1 cellular context compared by ENCODE assay signal in the genomic region with DNA sequence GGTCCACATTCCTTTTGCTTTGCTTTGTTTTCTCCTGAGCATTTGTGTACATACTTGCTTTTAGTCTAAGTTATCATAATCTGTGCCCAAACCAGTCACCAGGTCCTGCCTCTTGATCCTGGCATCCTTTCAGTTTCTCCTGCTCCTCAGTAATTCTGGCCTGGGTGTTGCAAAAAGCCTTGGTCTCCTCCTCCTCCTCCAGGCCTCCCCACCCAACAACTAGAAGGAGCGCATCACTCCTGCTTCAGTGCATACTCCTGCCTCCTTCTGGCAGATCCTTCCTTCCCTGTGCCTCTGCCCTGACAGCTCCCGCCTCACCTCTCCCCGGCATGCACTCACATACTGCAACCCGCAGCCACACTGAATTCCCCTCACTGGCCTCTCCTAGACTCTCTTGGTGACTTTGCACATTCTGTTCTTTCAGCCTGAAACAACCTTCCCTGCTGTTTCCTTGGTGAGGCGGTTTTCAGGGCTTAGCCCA.
TF ChIP-seq lines count a peak whose summit lies in the region.

No MANE protein-coding gene starts in this region.

TF ChIP-seq in K562, 482 proteins besides CTCF, POLR2A, EP300 and RAD21:
- TF ChIP-seq ZNF24 (IDR thresholded peaks at IDR 0.05) (no peak), MCM3 (IDR thresholded peaks at IDR 0.05) (0 out of 2 replicates have a peak, but pooled peaks have one; percentile 16), ETS2 (tag; IDR thresholded peaks at IDR 0.05; ENCODE audit: borderline replicate concordance, poor library complexity, severe bottlenecking) (no peak), MEF2A (IDR thresholded peaks at IDR 0.05; ENCODE audit: control insufficient read depth, low read depth, low read length) (no peak), TBP (optimal IDR thresholded peaks at IDR 0.05; ENCODE audit: low read depth, low read length) (no peak), NFRKB (IDR thresholded peaks at IDR 0.05; ENCODE audit: low read depth) (no peak), HEY1 (CRISPR knock-in tag; IDR thresholded peaks at IDR 0.05; ENCODE audit: borderline replicate concordance) (no peak), CBFA2T2 (conservative IDR thresholded peaks at IDR 0.05) (no peak), MTA1 (IDR thresholded peaks at IDR 0.05; ENCODE audit: borderline replicate concordance) (no peak), CHD4 (IDR thresholded peaks at IDR 0.05; ENCODE audit: insufficient read depth, insufficient replicate concordance, low read depth, low read length, poor library complexity, severe bottlenecking) (no peak), FOXJ2 (tag; IDR thresholded peaks at IDR 0.05) (no peak), PTTG1 (tag; IDR thresholded peaks at IDR 0.05; ENCODE audit: low read depth) (no peak), ZKSCAN3 (CRISPR knock-in tag; IDR thresholded peaks at IDR 0.05) (no peak), SMARCE1 (IDR thresholded peaks at IDR 0.05) (no peak), NR3C1 (CRISPR knock-in tag; IDR thresholded peaks at IDR 0.05) (no peak), SAP30 (IDR thresholded peaks at IDR 0.05; ENCODE audit: borderline replicate concordance, insufficient read depth, low read depth, low read length, poor library complexity, severe bottlenecking) (no peak), TEAD1 (CRISPR knock-in tag; IDR thresholded peaks at IDR 0.05) (no peak), RUNX1 (IDR thresholded peaks at IDR 0.05; ENCODE audit: low read depth) (0 out of 2 replicates have a peak, but pooled peaks have one; percentile 32), MAFG (tag; conservative IDR thresholded peaks at IDR 0.05) (0 out of 2 replicates have a peak, but pooled peaks have one; percentile 21), ZNF408 (CRISPR knock-in tag; IDR thresholded peaks at IDR 0.05; ENCODE audit: low read depth) (no peak), HDGF (IDR thresholded peaks at IDR 0.05) (no peak)
- TF ChIP-seq, protein P1, sequence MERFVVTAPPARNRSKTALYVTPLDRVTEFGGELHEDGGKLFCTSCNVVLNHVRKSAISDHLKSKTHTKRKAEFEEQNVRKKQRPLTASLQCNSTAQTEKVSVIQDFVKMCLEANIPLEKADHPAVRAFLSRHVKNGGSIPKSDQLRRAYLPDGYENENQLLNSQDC (CRISPR knock-in tag; IDR thresholded peaks at IDR 0.05), result no peak
- TF ChIP-seq, protein P2, sequence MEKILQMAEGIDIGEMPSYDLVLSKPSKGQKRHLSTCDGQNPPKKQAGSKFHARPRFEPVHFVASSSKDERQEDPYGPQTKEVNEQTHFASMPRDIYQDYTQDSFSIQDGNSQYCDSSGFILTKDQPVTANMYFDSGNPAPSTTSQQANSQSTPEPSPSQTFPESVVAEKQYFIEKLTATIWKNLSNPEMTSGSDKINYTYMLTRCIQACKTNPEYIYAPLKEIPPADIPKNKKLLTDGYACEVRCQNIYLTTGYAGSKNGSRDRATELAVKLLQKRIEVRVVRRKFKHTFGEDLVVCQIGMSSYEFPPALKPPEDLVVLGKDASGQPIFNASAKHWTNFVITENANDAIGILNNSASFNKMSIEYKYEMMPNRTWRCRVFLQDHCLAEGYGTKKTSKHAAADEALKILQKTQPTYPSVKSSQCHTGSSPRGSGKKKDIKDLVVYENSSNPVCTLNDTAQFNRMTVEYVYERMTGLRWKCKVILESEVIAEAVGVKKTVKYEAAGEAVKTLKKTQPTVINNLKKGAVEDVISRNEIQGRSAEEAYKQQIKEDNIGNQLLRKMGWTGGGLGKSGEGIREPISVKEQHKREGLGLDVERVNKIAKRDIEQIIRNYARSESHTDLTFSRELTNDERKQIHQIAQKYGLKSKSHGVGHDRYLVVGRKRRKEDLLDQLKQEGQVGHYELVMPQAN (IDR thresholded peaks at IDR 0.05; ENCODE audit: borderline replicate concordance), result no peak
- TF ChIP-seq, protein P3, sequence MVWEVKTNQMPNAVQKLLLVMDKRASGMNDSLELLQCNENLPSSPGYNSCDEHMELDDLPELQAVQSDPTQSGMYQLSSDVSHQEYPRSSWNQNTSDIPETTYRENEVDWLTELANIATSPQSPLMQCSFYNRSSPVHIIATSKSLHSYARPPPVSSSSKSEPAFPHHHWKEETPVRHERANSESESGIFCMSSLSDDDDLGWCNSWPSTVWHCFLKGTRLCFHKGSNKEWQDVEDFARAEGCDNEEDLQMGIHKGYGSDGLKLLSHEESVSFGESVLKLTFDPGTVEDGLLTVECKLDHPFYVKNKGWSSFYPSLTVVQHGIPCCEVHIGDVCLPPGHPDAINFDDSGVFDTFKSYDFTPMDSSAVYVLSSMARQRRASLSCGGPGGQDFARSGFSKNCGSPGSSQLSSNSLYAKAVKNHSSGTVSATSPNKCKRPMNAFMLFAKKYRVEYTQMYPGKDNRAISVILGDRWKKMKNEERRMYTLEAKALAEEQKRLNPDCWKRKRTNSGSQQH (CRISPR knock-in tag; IDR thresholded peaks at IDR 0.05), result no peak
- TF ChIP-seq, protein P4, sequence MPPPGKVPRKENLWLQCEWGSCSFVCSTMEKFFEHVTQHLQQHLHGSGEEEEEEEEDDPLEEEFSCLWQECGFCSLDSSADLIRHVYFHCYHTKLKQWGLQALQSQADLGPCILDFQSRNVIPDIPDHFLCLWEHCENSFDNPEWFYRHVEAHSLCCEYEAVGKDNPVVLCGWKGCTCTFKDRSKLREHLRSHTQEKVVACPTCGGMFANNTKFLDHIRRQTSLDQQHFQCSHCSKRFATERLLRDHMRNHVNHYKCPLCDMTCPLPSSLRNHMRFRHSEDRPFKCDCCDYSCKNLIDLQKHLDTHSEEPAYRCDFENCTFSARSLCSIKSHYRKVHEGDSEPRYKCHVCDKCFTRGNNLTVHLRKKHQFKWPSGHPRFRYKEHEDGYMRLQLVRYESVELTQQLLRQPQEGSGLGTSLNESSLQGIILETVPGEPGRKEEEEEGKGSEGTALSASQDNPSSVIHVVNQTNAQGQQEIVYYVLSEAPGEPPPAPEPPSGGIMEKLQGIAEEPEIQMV (tag; conservative IDR thresholded peaks at IDR 0.05; ENCODE audit: low read depth), result no peak
- TF ChIP-seq, protein P5, sequence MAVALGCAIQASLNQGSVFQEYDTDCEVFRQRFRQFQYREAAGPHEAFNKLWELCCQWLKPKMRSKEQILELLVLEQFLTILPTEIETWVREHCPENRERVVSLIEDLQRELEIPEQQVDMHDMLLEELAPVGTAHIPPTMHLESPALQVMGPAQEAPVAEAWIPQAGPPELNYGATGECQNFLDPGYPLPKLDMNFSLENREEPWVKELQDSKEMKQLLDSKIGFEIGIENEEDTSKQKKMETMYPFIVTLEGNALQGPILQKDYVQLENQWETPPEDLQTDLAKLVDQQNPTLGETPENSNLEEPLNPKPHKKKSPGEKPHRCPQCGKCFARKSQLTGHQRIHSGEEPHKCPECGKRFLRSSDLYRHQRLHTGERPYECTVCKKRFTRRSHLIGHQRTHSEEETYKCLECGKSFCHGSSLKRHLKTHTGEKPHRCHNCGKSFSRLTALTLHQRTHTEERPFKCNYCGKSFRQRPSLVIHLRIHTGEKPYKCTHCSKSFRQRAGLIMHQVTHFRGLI (CRISPR knock-in tag; IDR thresholded peaks at IDR 0.05), result no peak
